ENCODE assay signal across 8 cellular contexts in genomic region chr15:39426552-39427532, GRCh38.
DNase-seq lines count a peak whose midpoint lies in the region; ATAC-seq and TF ChIP-seq lines count a peak whose summit lies in the region.

No MANE protein-coding gene starts in this region.

- no peaks in the 10 kb centered on the region for H3K79me2 ChIP-seq in hepatocyte

- H3K4me3 ChIP-seq in Panc1 (ENCODE audit: low read depth in 2 of 2, low read length in 2 of 2) (peak overlapping the region in 1 of 2 experiments; percentile 21; a peak in 1 of 4 replicates), hepatocyte (no peak overlapping the region)

- WGBS in hepatocyte (ENCODE audit: low lambda C conversion rate, missing lambda C conversion rate), result 79% methylated on average over 19 of the region's 19 CpGs

- H3K4me1 Mint-ChIP-seq in activated T-helper 1 cell treated with anti-CD3 and anti-CD28 coated beads, Interleukin-12 subunit alpha, Interleukin-12 subunit beta, Interleukin-2, Interleukin-4 antibody, amounts not matched to agents 30 ng/mL and 10 ng/mL and 1 ng/mL, durations not matched to agents 14 hours and 24 hours and 36 hours (ENCODE audit: low read depth), result peaks cover 19% of the 10 kb centered on the region

- no peaks in the 10 kb centered on the region for H3K27me3 ChIP-seq in Panc1 (ENCODE audit: control insufficient read depth, insufficient read depth, low read length)
- no peaks in the 10 kb centered on the region for H3K27me3 ChIP-seq in hepatocyte

- no peaks in the 10 kb centered on the region for H3K9me2 ChIP-seq in hepatocyte (replicated peaks; ENCODE audit: insufficient read depth)

- POLR2A ChIA-PET in Panc1 (lab: Charles Lee), result no interaction called here

- peak overlapping the region; percentile 55 for H3K27ac Mint-ChIP-seq in activated T-helper 1 cell treated with anti-CD3 and anti-CD28 coated beads, Interleukin-12 subunit alpha, Interleukin-12 subunit beta, Interleukin-2, Interleukin-4 antibody, amounts not matched to agents 30 ng/mL and 10 ng/mL and 1 ng/mL, durations not matched to agents 14 hours and 24 hours and 36 hours

- H3K4me3 Mint-ChIP-seq in activated T-helper 1 cell treated with anti-CD3 and anti-CD28 coated beads, Interleukin-12 subunit alpha, Interleukin-12 subunit beta, Interleukin-2, Interleukin-4 antibody, amounts not matched to agents 30 ng/mL and 10 ng/mL and 1 ng/mL, durations not matched to agents 14 hours and 24 hours and 36 hours, result peak overlapping the region; percentile 19

- H3K36me3 Mint-ChIP-seq in activated T-helper 1 cell treated with anti-CD3 and anti-CD28 coated beads, Interleukin-12 subunit alpha, Interleukin-12 subunit beta, Interleukin-2, Interleukin-4 antibody, amounts not matched to agents 30 ng/mL and 10 ng/mL and 1 ng/mL, durations not matched to agents 14 hours and 24 hours and 36 hours (ENCODE audit: low read depth), result no peaks in the 10 kb centered on the region

- ATAC-seq in GM18873 (IDR thresholded peaks at IDR 0.05; ENCODE audit: low FRiP score, unreplicated experiment) (peak; percentile 89), HG02981 (IDR thresholded peaks at IDR 0.05; ENCODE audit: unreplicated experiment) (peak; percentile 92), Panc1 (peak; percentile 71)

- DNase-seq in Panc1 (ENCODE audit: low read depth, low spot score) (no peak), hepatocyte (ENCODE audit: low spot score) (peak; percentile 30), iPS-NIHi7 (ENCODE audit: extremely low spot score) (no peak), dermis blood vessel endothelial cell (no peak)
- DNase-seq in activated T-helper 1 cell treated with anti-CD3 and anti-CD28 coated beads, Interleukin-12 subunit alpha, Interleukin-12 subunit beta, Interleukin-2, Interleukin-4 antibody, amounts not matched to agents 30 ng/mL and 10 ng/mL and 1 ng/mL, durations not matched to agents 14 hours and 24 hours and 36 hours (ENCODE audit: low spot score), result peak; percentile 63
- DNase-seq in stimulated activated CD8-positive, alpha-beta memory T cell treated with anti-CD3 and anti-CD28 coated beads, Interleukin-12 subunit alpha, Interleukin-12 subunit beta, amount 100 ng/mL, for 1 hour (ENCODE audit: low read depth), result peak; percentile 59

- in situ Hi-C loops in Panc1 (cut with HindIII; ENCODE audit: low pct_unique_long_range_greater_than_20kb, low sequenced_read_pairs), result no loop called here

- H3K9me3 ChIP-seq in Panc1 (ENCODE audit: control insufficient read depth, insufficient read depth, low read depth, low read length) (no peaks in the 10 kb centered on the region), hepatocyte (ENCODE audit: low read depth) (no peaks in the 10 kb centered on the region)

- no peaks in the 10 kb centered on the region for H4K20me1 ChIP-seq in hepatocyte (ENCODE audit: insufficient read depth, poor library complexity, severe bottlenecking)

- BruUV-seq in Panc1 (replicated peaks; lab: Mats Ljungman, UMichigan), result no TSS peak

- peaks cover 3% of the 10 kb centered on the region for H3K9me3 Mint-ChIP-seq in activated T-helper 1 cell treated with anti-CD3 and anti-CD28 coated beads, Interleukin-12 subunit alpha, Interleukin-12 subunit beta, Interleukin-2, Interleukin-4 antibody, amounts not matched to agents 30 ng/mL and 10 ng/mL and 1 ng/mL, durations not matched to agents 14 hours and 24 hours and 36 hours

- peaks cover 24% of the 10 kb centered on the region for H3K27me3 Mint-ChIP-seq in activated T-helper 1 cell treated with anti-CD3 and anti-CD28 coated beads, Interleukin-12 subunit alpha, Interleukin-12 subunit beta, Interleukin-2, Interleukin-4 antibody, amounts not matched to agents 30 ng/mL and 10 ng/mL and 1 ng/mL, durations not matched to agents 14 hours and 24 hours and 36 hours (ENCODE audit: insufficient read depth)

- H3K27ac ChIP-seq in Panc1 (ENCODE audit: low read length) (no peak overlapping the region), hepatocyte (peak overlapping the region; percentile 1)

- H3K36me3 ChIP-seq in Panc1 (ENCODE audit: control insufficient read depth, insufficient read depth, low read length) (no peaks in the 10 kb centered on the region), hepatocyte (replicated peaks; ENCODE audit: insufficient read depth, low read depth) (no peaks in the 10 kb centered on the region)

- CTCF ChIA-PET in Panc1 (lab: Charles Lee), result no interaction called here

- H2AFZ ChIP-seq in hepatocyte, result no peak overlapping the region

- H3K4me2 ChIP-seq in hepatocyte, result no peak overlapping the region

- intact Hi-C loops in Panc1 (cut with micrococcal nuclease; ENCODE audit: unreplicated experiment), result no loop called here
- intact Hi-C loops in activated T-helper 1 cell treated with anti-CD3 and anti-CD28 coated beads, Interleukin-12 subunit alpha, Interleukin-12 subunit beta, Interleukin-2, Interleukin-4 antibody, amounts not matched to agents 30 ng/mL and 10 ng/mL and 1 ng/mL, durations not matched to agents 14 hours and 24 hours and 36 hours (cut with micrococcal nuclease), result loop anchor here (2.0 to 5.0 kb wide), 2 partner anchors 282 to 300 kb away; no protein-coding TSS in a partner anchor

- peaks cover 4% of the 10 kb centered on the region; the same call in 1 of the 2 replicates for H3K4me1 ChIP-seq in Panc1 (ENCODE audit: control insufficient read depth, insufficient read depth, low read length)
- peaks cover 8% of the 10 kb centered on the region for H3K4me1 ChIP-seq in hepatocyte (ENCODE audit: insufficient read depth)

- no peak for TF ChIP-seq CTCF in Panc1 (IDR thresholded peaks at IDR 0.05)
- TF ChIP-seq CTCF in hepatocyte (IDR thresholded peaks at IDR 0.05; ENCODE audit: poor library complexity), result no peak

Comparison
In these comparisons a context has a peak if more than half of its experiments do, and no peak if none do; other contexts are left out.
1. DNase-seq: peak in activated T-helper 1 cell treated with anti-CD3 and anti-CD28 coated beads, Interleukin-12 subunit alpha, Interleukin-12 subunit beta, Interleukin-2, Interleukin-4 antibody, amounts not matched to agents 30 ng/mL and 10 ng/mL and 1 ng/mL, durations not matched to agents 14 hours and 24 hours and 36 hours (single experiment), hepatocyte (single experiment) and stimulated activated CD8-positive, alpha-beta memory T cell treated with anti-CD3 and anti-CD28 coated beads, Interleukin-12 subunit alpha, Interleukin-12 subunit beta, amount 100 ng/mL, for 1 hour (single experiment); none in Panc1 (single experiment), iPS-NIHi7 (single experiment) and dermis blood vessel endothelial cell (single experiment).
2. Peak in every context shown above with its lines, with median percentiles within 50 percentile points of each other: ATAC-seq.